In the genomic region with DNA sequence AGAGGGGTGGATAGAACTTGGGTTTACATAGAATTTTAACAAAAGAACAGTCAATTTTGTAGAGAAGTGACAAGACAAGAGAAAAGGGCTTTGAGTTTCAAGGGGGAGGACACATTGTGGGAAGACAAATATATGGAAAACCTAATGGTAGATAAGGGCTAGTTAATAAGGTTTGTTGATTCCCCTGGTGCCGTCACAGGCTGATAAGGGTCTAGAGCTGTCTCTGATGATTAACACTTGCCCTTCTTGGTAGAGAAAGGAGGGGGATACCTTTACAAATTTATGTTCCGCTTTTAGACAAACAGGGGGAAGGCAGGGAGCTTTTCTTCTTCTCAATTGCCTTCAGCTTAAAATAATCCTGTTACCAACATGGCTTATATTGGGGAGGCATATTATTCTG, we compare ENCODE assay signal across 29 cellular contexts.
DNase-seq lines count a peak whose midpoint lies in the region; ATAC-seq, FAIRE-seq and TF ChIP-seq lines count a peak whose summit lies in the region.
"Had no signal": no experiment of that assay in that cellular context is flagged by ENCODE, and none has a peak within 500 bp of the region (broad histone marks: within the 10 kb centered on the region; RNA-seq: fewer than 3 reads in every experiment).

No MANE protein-coding gene starts in this region.

- ATAC-seq in SK-N-SH treated with all-trans-retinoic acid at 6 μM for 48 hours (no peak), K562 (no peak)
- ATAC-seq: activated naive CD4-positive, alpha-beta T cell treated with anti-CD3 and anti-CD28 coated beads, Interleukin-2, amount 50 U/mL, for 72 hours; GM23338 had no signal

- no peaks in the 10 kb centered on the region for H3F3A ChIP-seq in SK-N-SH (replicated peaks; ENCODE audit: insufficient read depth)

- H3K27me3 ChIP-seq in SK-N-SH (ENCODE audit: insufficient read depth) (no peaks in the 10 kb centered on the region), K562 (ENCODE audit: control insufficient read depth in 2 of 2, insufficient read depth in 2 of 2, low read length in 2 of 2) (peaks cover 33 to 42% of the 10 kb centered on the region in 2 experiments)
- H3K27me3 ChIP-seq: ovary had no signal

- no peaks in the 10 kb centered on the region for H3K9me3 ChIP-seq in SK-N-SH
- H3K9me3 ChIP-seq in K562 (replicated peaks; ENCODE audit: control insufficient read depth, insufficient read depth, low read depth, low read length) = no peaks in the 10 kb centered on the region
- H3K9me3 ChIP-seq: ovary, thoracic aorta had no signal

- H2AFZ ChIP-seq in SK-N-SH (ENCODE audit: low read depth) (no peak overlapping the region), K562 (ENCODE audit: low read depth, low read length) (no peak overlapping the region)
- H2AFZ ChIP-seq: GM23338 had no signal

- TF ChIP-seq POLR2A in K562 (conservative IDR thresholded peaks at IDR 0.05) = no peak

- H3K4me1 ChIP-seq in SK-N-SH (ENCODE audit: control insufficient read depth in 1 of 2, insufficient read depth in 2 of 2, low read depth in 1 of 2, low read length in 1 of 2) (peaks cover 0 to 12% of the 10 kb centered on the region in 2 experiments; a peak in 3 of 4 replicates), K562 (replicated peaks in 1 of 2; ENCODE audit: control insufficient read depth in 2 of 2, insufficient read depth in 2 of 2, low read length in 2 of 2) (no peaks in the 10 kb centered on the region)

- POLR2A ChIA-PET in SK-N-SH (lab: Yijun Ruan, JAX) (no interaction called here), K562 (lab: Yijun Ruan, JAX) (interaction anchor here (0.5 to 1.2 kb wide), 3 partner anchors 12 to 219 kb away, joined by 3 read pairs; no protein-coding TSS in a partner anchor)

- no TSS peak for BruUV-seq in K562 (replicated peaks; lab: Mats Ljungman, UMichigan)

- H3K27ac Mint-ChIP-seq in nephron = peak overlapping the region in 2 of 3 experiments; percentile 14 to 28
- H3K27ac Mint-ChIP-seq: activated B cell treated with CpG ODN at 0.5 μM for 24 hours; activated naive CD4-positive, alpha-beta T cell treated with anti-CD3 and anti-CD28 coated beads, Interleukin-2, amount 50 U/mL, for 72 hours; GM23338; HFFc6; naive B cell had no signal

- no peaks in the 10 kb centered on the region for H3K9me1 ChIP-seq in K562 (ENCODE audit: control insufficient read depth, insufficient read depth, low read length)

- H3K9me2 ChIP-seq in SK-N-SH = no peaks in the 10 kb centered on the region

- intact Hi-C loops in K562 (cut with micrococcal nuclease) = loop anchor here (10.0 kb wide), 1 partner anchor 195 kb away; no protein-coding TSS in a partner anchor

- no peaks in the 10 kb centered on the region for H3K36me3 ChIP-seq in SK-N-SH (replicated peaks in 1 of 2; ENCODE audit: control insufficient read depth in 1 of 2, insufficient read depth in 2 of 2, low read length in 1 of 2)
- no peaks in the 10 kb centered on the region for H3K36me3 ChIP-seq in K562 (ENCODE audit: control insufficient read depth, insufficient read depth, low read length)
- H3K36me3 ChIP-seq: ovary, thoracic aorta had no signal

- TF ChIP-seq CTCF in SK-N-SH (IDR thresholded peaks at IDR 0.05) (no peak), K562 (IDR thresholded peaks at IDR 0.05 in 2 of 3, conservative IDR thresholded peaks at IDR 0.05 in 1 of 3; ENCODE audit: insufficient read depth in 2 of 3, low read depth in 1 of 3, low read length in 3 of 3) (no peak), nephron (IDR thresholded peaks at IDR 0.05; ENCODE audit: unreplicated experiment in 3 of 3) (no peak)

- TF ChIP-seq EP300 in SK-N-SH (IDR thresholded peaks at IDR 0.05; ENCODE audit: borderline replicate concordance in 1 of 2, low read depth in 1 of 2, low read length in 1 of 2) = no peak
- no peak for TF ChIP-seq EP300 in K562 (IDR thresholded peaks at IDR 0.05; ENCODE audit: low read length)

- 94% methylated on average over 2 of the region's 2 CpGs for WGBS in SK-N-SH (ENCODE audit: low lambda C conversion rate)
- WGBS in K562 (ENCODE audit: insufficient coverage, low coverage, missing lambda C conversion rate) = 0% methylated on average over 2 of the region's 2 CpGs

- no peaks in the 10 kb centered on the region for H3K36me3 Mint-ChIP-seq in nephron (ENCODE audit: low read depth)
- H3K36me3 Mint-ChIP-seq: activated naive CD4-positive, alpha-beta T cell treated with anti-CD3 and anti-CD28 coated beads, Interleukin-2, amount 50 U/mL, for 72 hours; CD8-positive, alpha-beta memory T cell had no signal

- CTCF ChIA-PET in SK-N-SH (lab: Yijun Ruan, JAX) (no interaction called here), K562 (lab: Yijun Ruan, JAX; ENCODE audit: low intra/inter-chr PET ratio) (no interaction called here)

- H3K4me3 ChIP-seq in SK-N-SH (ENCODE audit: low read depth in 2 of 2, low read length in 1 of 2) (no peak overlapping the region), K562 (no peak overlapping the region)
- H3K4me3 ChIP-seq: GM23338, ovary, SK-N-MC, thoracic aorta had no signal

- peaks cover 31% of the 10 kb centered on the region for H3K4me1 Mint-ChIP-seq in nephron
- H3K4me1 Mint-ChIP-seq: activated B cell treated with CpG ODN at 0.5 μM for 24 hours; central memory CD8-positive, alpha-beta T cell; GM23338 had no signal

- no peak overlapping the region for H3K27ac ChIP-seq in SK-N-SH (ENCODE audit: low read depth in 2 of 2, low read length in 1 of 2)
- no peak overlapping the region for H3K27ac ChIP-seq in K562 (ENCODE audit: extremely low read depth, low read depth, low read length)
- H3K27ac ChIP-seq: ovary, SK-N-MC, thoracic aorta had no signal

- no peak overlapping the region for H3K4me3 Mint-ChIP-seq in nephron
- H3K4me3 Mint-ChIP-seq: activated B cell treated with CpG ODN at 0.5 μM for 24 hours; CD8-positive, alpha-beta memory T cell; central memory CD8-positive, alpha-beta T cell; GM23338; HFFc6 had no signal

- no peak overlapping the region for H3K4me2 ChIP-seq in SK-N-SH
- H3K4me2 ChIP-seq in K562 (ENCODE audit: insufficient read depth, low read length) = no peak overlapping the region
- H3K4me2 ChIP-seq: GM23338 had no signal

- in situ Hi-C loops in K562 (cut with MboI) = no loop called here

- FAIRE-seq in K562 (lab: Jason Lieb, UNC) (no peak), urothelium cell line (lab: Jason Lieb, UNC) (no peak)
- FAIRE-seq: A204.1, endothelial cell of umbilical vein, kidney had no signal

- DNase-seq in SK-N-SH = no peak
- DNase-seq in K562 (ENCODE audit: extremely low read depth in 1 of 4, low spot score in 3 of 4) = no peak
- no peak for DNase-seq in retina
- DNase-seq in urothelium cell line (ENCODE audit: low spot score) = no peak
- DNase-seq in SKM-1 treated with dmso at 0.1 percent for 144 hours (lab: John Stamatoyannopoulos, UW; ENCODE audit: unreplicated experiment) = no peak
- DNase-seq in NCI-H510A treated with DMSO at 0.1 percent for 48 hours (lab: John Stamatoyannopoulos, UW) = no peak
- DNase-seq: activated B cell treated with CpG ODN at 0.5 μM for 24 hours; activated CD8-positive, alpha-beta memory T cell treated with anti-CD3 and anti-CD28 coated beads, Interleukin-2, amount 50 U/mL, for 4 hours; CD8-positive, alpha-beta memory T cell; dermis blood vessel endothelial cell; DMS153; HFFc6; KG1; kidney; naive B cell; NCI-H510A; right cardiac atrium; RPMI8226; stimulated activated naive CD4-positive, alpha-beta T cell treated with Interleukin-2 at 50 U/mL for 16 hours had no signal

- H3K79me2 ChIP-seq in SK-N-SH (ENCODE audit: insufficient read depth) (no peaks in the 10 kb centered on the region), K562 (ENCODE audit: control insufficient read depth, insufficient read depth, low read length) (no peaks in the 10 kb centered on the region)

- no peaks in the 10 kb centered on the region for H4K20me1 ChIP-seq in SK-N-SH (ENCODE audit: insufficient read depth)
- H4K20me1 ChIP-seq in K562 (replicated peaks; ENCODE audit: control insufficient read depth, insufficient read depth, low read length) = peaks cover 6% of the 10 kb centered on the region; the same call in 1 of the 2 replicates

- no peak overlapping the region for H3K9ac ChIP-seq in SK-N-SH
- no peak overlapping the region for H3K9ac ChIP-seq in K562 (ENCODE audit: insufficient read depth in 1 of 2, low read depth in 2 of 2, low read length in 2 of 2)

- peaks cover 8% of the 10 kb centered on the region for H3K9me3 Mint-ChIP-seq in nephron
- H3K9me3 Mint-ChIP-seq: activated naive CD4-positive, alpha-beta T cell treated with anti-CD3 and anti-CD28 coated beads, Interleukin-2, amount 50 U/mL, for 72 hours had no signal

- no peak for TF ChIP-seq RAD21 in SK-N-SH (IDR thresholded peaks at IDR 0.05; ENCODE audit: low read length)
- TF ChIP-seq RAD21 in K562 (CRISPR knock-in tag; conservative IDR thresholded peaks at IDR 0.05 in 1 of 2, IDR thresholded peaks at IDR 0.05 in 1 of 2) = no peak

- H3K27me3 Mint-ChIP-seq in nephron (ENCODE audit: low read depth) = peaks cover 10% of the 10 kb centered on the region

TF ChIP-seq in SK-N-SH treated with all-trans-retinoic acid at 6 μM for 48 hours, 23 proteins besides CTCF, POLR2A, EP300 and RAD21:
- TF ChIP-seq ISL1 (CRISPR knock-in tag; IDR thresholded peaks at IDR 0.05) (0 out of 2 replicates have a peak, but pooled peaks have one; percentile 14), GLIS3 (CRISPR knock-in tag; IDR thresholded peaks at IDR 0.05) (no peak)

TF ChIP-seq in SK-N-SH, 30 proteins besides CTCF, POLR2A, EP300 and RAD21 (continues in another document):
- no peak for TF ChIP-seq GABPA (IDR thresholded peaks at IDR 0.05; ENCODE audit: low read depth)
- no peak for TF ChIP-seq CHD2 (IDR thresholded peaks at IDR 0.05; ENCODE audit: low read length, partially characterized antibody)
- TF ChIP-seq RCOR1 (IDR thresholded peaks at IDR 0.05; ENCODE audit: low read length) = no peak

TF ChIP-seq in K562, 482 proteins besides CTCF, POLR2A, EP300 and RAD21 (continues in another document):
- TF ChIP-seq MEIS2 (IDR thresholded peaks at IDR 0.05; ENCODE audit: partially characterized antibody) = peak; percentile 68
- TF ChIP-seq SMAD3 (CRISPR knock-in tag; conservative IDR thresholded peaks at IDR 0.05) = no peak
